Comparison of ENCODE assay signal across 19 cellular contexts in genomic region chrX:47202877-47203276, GRCh38. TPM values are rescaled to one million over a fixed set of nuclear protein-coding genes. Genes with fewer than 3 reads are reported as not detected.
DNase-seq lines count a peak whose midpoint lies in the region; ATAC-seq and TF ChIP-seq lines count a peak whose summit lies in the region.
"Had no signal": no experiment of that assay in that cellular context is flagged by ENCODE, and none has a peak within 500 bp of the region (broad histone marks: within the 10 kb centered on the region; RNA-seq: fewer than 3 reads in every experiment).

No MANE protein-coding gene starts in this region.

- no peak overlapping the region for H3K4me2 ChIP-seq in HCT116 (ENCODE audit: low read length)
- H3K4me2 ChIP-seq in OCI-LY7 (ENCODE audit: low read length): no peak overlapping the region
- H3K4me2 ChIP-seq: GM23338 had no signal

- no peaks in the 10 kb centered on the region for H4K20me1 ChIP-seq in HCT116 (ENCODE audit: insufficient read depth)
- H4K20me1 ChIP-seq in OCI-LY7 (ENCODE audit: insufficient read depth, low read length): no peaks in the 10 kb centered on the region

- H3K27me3 ChIP-seq in HCT116 (ENCODE audit: insufficient read depth, low read length) (no peaks in the 10 kb centered on the region), thyroid gland (no peaks in the 10 kb centered on the region)
- H3K27me3 ChIP-seq: BE2C had no signal

- H3K9ac ChIP-seq in HCT116 (ENCODE audit: low read length): no peak overlapping the region

- TF ChIP-seq RAD21 in HCT116 (IDR thresholded peaks at IDR 0.05; ENCODE audit: low read depth): no peak

- H3K9me3 ChIP-seq in HCT116 (ENCODE audit: control insufficient read depth in 1 of 2, insufficient read depth in 1 of 2, low read depth in 1 of 2, low read length in 2 of 2) (no peaks in the 10 kb centered on the region), OCI-LY7 (ENCODE audit: low read length) (no peaks in the 10 kb centered on the region), thyroid gland (no peaks in the 10 kb centered on the region)
- H3K9me3 ChIP-seq: BE2C had no signal

- no peak for TF ChIP-seq CTCF in HCT116 (IDR thresholded peaks at IDR 0.05 in 2 of 3, conservative IDR thresholded peaks at IDR 0.05 in 1 of 3; ENCODE audit: borderline replicate concordance in 1 of 3, insufficient read depth in 1 of 3, low read depth in 2 of 3, low read length in 2 of 3)
- no peak for TF ChIP-seq CTCF in OCI-LY7 (conservative IDR thresholded peaks at IDR 0.05; ENCODE audit: low read length)
- no peak for TF ChIP-seq CTCF in chondrocyte (IDR thresholded peaks at IDR 0.05)
- TF ChIP-seq CTCF in thyroid gland (IDR thresholded peaks at IDR 0.05): no peak

- H3K4me3 ChIP-seq in HCT116 (replicated peaks in 1 of 2; ENCODE audit: low read depth in 1 of 2, low read length in 2 of 2) (no peak overlapping the region), OCI-LY7 (ENCODE audit: low read depth, low read length, poor library complexity, severe bottlenecking) (no peak overlapping the region), thyroid gland (replicated peaks in 1 of 3) (no peak overlapping the region)
- H3K4me3 ChIP-seq: GM23338 had no signal

- no peaks in the 10 kb centered on the region for H3K9me2 ChIP-seq in HCT116 (ENCODE audit: insufficient read depth)
- H3K9me2 ChIP-seq in OCI-LY7 (ENCODE audit: insufficient read depth, low read length): no peaks in the 10 kb centered on the region

- intact Hi-C loops in HCT116 (cut with micrococcal nuclease): no loop called here
- intact Hi-C loops in OCI-LY7 (cut with micrococcal nuclease; ENCODE audit: unreplicated experiment): no loop called here
- intact Hi-C loops in thyroid gland (cut with DNase I): no loop called here

- RAD21 ChIA-PET in HCT116 (lab: Charles Lee; ENCODE audit: low non-redundant PET in 1 of 2, low total read pairs in 2 of 2, uncharacterized antibody in 2 of 2, unreplicated experiment in 2 of 2): no interaction called here

- no peaks in the 10 kb centered on the region for H3K9me3 Mint-ChIP-seq in chondrocyte (ENCODE audit: low read depth)
- H3K9me3 Mint-ChIP-seq: CD4-positive, CD25-positive, alpha-beta regulatory T cell; CD8-positive, alpha-beta memory T cell; GM23338; HFFc6 had no signal

- no peak overlapping the region for H3K4me3 Mint-ChIP-seq in chondrocyte (ENCODE audit: unreplicated experiment)
- H3K4me3 Mint-ChIP-seq: CD8-positive, alpha-beta memory T cell; GM23338; HFFc6 had no signal

- BruUV-seq in HCT116 (replicated peaks; lab: Mats Ljungman, UMichigan) (TSS peak; percentile 12), OCI-LY7 (replicated peaks; lab: Mats Ljungman, UMichigan) (TSS peak; percentile 46)

- H3K4me1 ChIP-seq in HCT116 (ENCODE audit: control insufficient read depth in 1 of 2, insufficient read depth in 2 of 2, low read length in 2 of 2): no peaks in the 10 kb centered on the region
- no peaks in the 10 kb centered on the region for H3K4me1 ChIP-seq in OCI-LY7 (ENCODE audit: insufficient read depth, low read length, poor library complexity, severe bottlenecking)
- peaks cover 0 to 13% of the 10 kb centered on the region in 2 donors for H3K4me1 ChIP-seq in thyroid gland
- H3K4me1 ChIP-seq: BE2C had no signal

- WGBS in thyroid gland, 2 donors: 30 to 40% methylated on average over 2 of the region's 4 CpGs

- H3K27ac ChIP-seq in HCT116 (ENCODE audit: low read depth, low read length) (no peak overlapping the region), OCI-LY7 (ENCODE audit: low read depth, low read length, poor library complexity, severe bottlenecking) (no peak overlapping the region), thyroid gland (peak overlapping the region in 2 of 3 donors; percentile 41 to 60)

- no peak for ATAC-seq in HCT116
- ATAC-seq: GM23338 had no signal

- peaks cover 31% of the 10 kb centered on the region for H3K4me1 Mint-ChIP-seq in chondrocyte (ENCODE audit: low read depth)

- CTCF ChIA-PET in HCT116 (lab: Charles Lee) (no interaction called here), OCI-LY7 (lab: Charles Lee; ENCODE audit: unreplicated experiment) (no interaction called here)

- H3K79me2 ChIP-seq in HCT116 (ENCODE audit: insufficient read depth, low read length): peaks cover 32% of the 10 kb centered on the region
- H3K79me2 ChIP-seq in OCI-LY7 (ENCODE audit: insufficient read depth, low read depth, low read length): peaks cover 3% of the 10 kb centered on the region; the same call in 1 of the 2 replicates

- H3K27ac Mint-ChIP-seq in chondrocyte (ENCODE audit: unreplicated experiment): no peak overlapping the region
- H3K27ac Mint-ChIP-seq: GM23338, HFFc6 had no signal

- POLR2A ChIA-PET in HCT116 (lab: Charles Lee) (no interaction called here), OCI-LY7 (lab: Charles Lee) (no interaction called here)

- H3K36me3 ChIP-seq in HCT116 (ENCODE audit: control insufficient read depth in 1 of 2, insufficient read depth in 2 of 2, low read length in 2 of 2) (peaks cover 34 to 54% of the 10 kb centered on the region in 2 experiments), OCI-LY7 (ENCODE audit: insufficient read depth, low read length) (peaks cover 96% of the 10 kb centered on the region), thyroid gland (peaks cover 70 to 93% of the 10 kb centered on the region in 2 donors)

- DNase-seq in HCT116 (ENCODE audit: low read depth, low spot score): no peak
- no peak for DNase-seq in OCI-LY7 (ENCODE audit: low spot score)
- DNase-seq in chondrocyte (ENCODE audit: low spot score): peak; percentile 49
- peak; percentile 36 to 76 for DNase-seq in thyroid gland
- DNase-seq in Ammon's horn (ENCODE audit: low spot score): no peak
- DNase-seq in SKM-1 treated with dmso at 0.1 percent for 144 hours (lab: John Stamatoyannopoulos, UW; ENCODE audit: unreplicated experiment): no peak
- no peak for DNase-seq in activated CD4-positive, alpha-beta T cell treated with anti-CD3 and anti-CD28 coated beads, Interleukin-2, amount 50 U/mL, for 4 hours
- DNase-seq: BE2C; C1 segment of cervical spinal cord; CD4-positive, CD25-positive, alpha-beta regulatory T cell; CD8-positive, alpha-beta memory T cell; COR-L47; DMS 273 treated with DMSO at 0.1 percent for 48 hours; DMS53; DND-41; EL; HCEC 1CT; HFFc6 had no signal

- TF ChIP-seq POLR2A in HCT116 (IDR thresholded peaks at IDR 0.05; ENCODE audit: borderline replicate concordance, extremely low read depth, insufficient read depth, insufficient read length) (no peak), thyroid gland (IDR thresholded peaks at IDR 0.05) (no peak)

- no peaks in the 10 kb centered on the region for H3K27me3 Mint-ChIP-seq in chondrocyte (ENCODE audit: low read depth)
- H3K27me3 Mint-ChIP-seq: CD4-positive, CD25-positive, alpha-beta regulatory T cell; CD8-positive, alpha-beta memory T cell had no signal

- H2AFZ ChIP-seq in HCT116 (ENCODE audit: low read depth, low read length, poor library complexity, severe bottlenecking) (no peak overlapping the region), OCI-LY7 (ENCODE audit: low read length) (no peak overlapping the region)
- H2AFZ ChIP-seq: GM23338 had no signal

- peaks cover 65% of the 10 kb centered on the region for H3K36me3 Mint-ChIP-seq in chondrocyte (ENCODE audit: low read depth)

TF ChIP-seq in HCT116, 20 proteins besides CTCF, POLR2A, EP300 and RAD21 (continues in another document):
- no peak for TF ChIP-seq ZFX (IDR thresholded peaks at IDR 0.05)
- TF ChIP-seq EGR1 (IDR thresholded peaks at IDR 0.05; ENCODE audit: low read depth): no peak
- no peak for TF ChIP-seq FOSL1 (IDR thresholded peaks at IDR 0.05; ENCODE audit: low read depth)
- no peak for TF ChIP-seq SP1 (IDR thresholded peaks at IDR 0.05; ENCODE audit: low read depth)
- TF ChIP-seq ATF3 (IDR thresholded peaks at IDR 0.05): no peak
- TF ChIP-seq SRF (IDR thresholded peaks at IDR 0.05; ENCODE audit: low read depth): no peak
- TF ChIP-seq POLR2AphosphoS5 (IDR thresholded peaks at IDR 0.05; ENCODE audit: low read depth, low read length): no peak
- no peak for TF ChIP-seq ZNF274 (IDR thresholded peaks at IDR 0.05; ENCODE audit: low read depth, low read length)
- no peak for TF ChIP-seq SIN3A (IDR thresholded peaks at IDR 0.05; ENCODE audit: low read depth)
- TF ChIP-seq EZH2 (IDR thresholded peaks at IDR 0.05): no peak

RNA-seq across cellular contexts. Expression of gene UBA1, which starts 9.2 kb away (rescaled TPM):
- total RNA-seq in HCT116 (2021; ENCODE audit: unreplicated experiment): 275 TPM
- 267 and 276 TPM in 2 replicates for polyA plus RNA-seq in HCT116 (2012)
- 137 and 169 TPM in 2 replicates for total RNA-seq in OCI-LY7 (2014; rRNA removed; shearing (Covaris generic))
- total RNA-seq in OCI-LY7 (2022): 294 and 296 TPM in 2 replicates
- total RNA-seq in chondrocyte: 299 to 312 TPM (median 311 TPM) in 3 replicates
- 100 to 1,000 TPM; 159 to 293 (median 201) TPM for total RNA-seq in thyroid gland

RNA-seq across cellular contexts. Expression of gene CDK16, which starts 15.6 kb away (rescaled TPM):
- total RNA-seq in HCT116 (2021; ENCODE audit: unreplicated experiment) (131 TPM), OCI-LY7 (2022) (86.1 and 98.9 TPM in 2 replicates), chondrocyte (172 to 183 TPM (median 179 TPM) in 3 replicates), thyroid gland (100 to 1,000 TPM in 2 of 4 donors, 10 to 100 TPM in 2; 76.6 to 111 (median 93.7) TPM)
- 156 and 181 TPM in 2 replicates for polyA plus RNA-seq in HCT116 (2012)
- 49.3 and 68.5 TPM in 2 replicates for total RNA-seq in OCI-LY7 (2014; rRNA removed; shearing (Covaris generic))

RNA-seq across cellular contexts. Expression of gene USP11, which starts 29.9 kb away (rescaled TPM):
- total RNA-seq in HCT116 (2021; ENCODE audit: unreplicated experiment) (62.0 TPM), OCI-LY7 (2022) (91.8 and 106 TPM in 2 replicates), chondrocyte (151 to 189 TPM (median 157 TPM) in 3 replicates), thyroid gland (100 to 1,000 TPM in 1 of 4 donors, 10 to 100 TPM in 3; 61.9 to 128 (median 86.8) TPM)
- 87.7 and 102 TPM in 2 replicates for polyA plus RNA-seq in HCT116 (2012)
- total RNA-seq in OCI-LY7 (2014; rRNA removed; shearing (Covaris generic)): 46.5 and 49.3 TPM in 2 replicates

RNA-seq across cellular contexts. Expression of gene RBM10, which starts 57.9 kb away (rescaled TPM):
- total RNA-seq in HCT116 (2021; ENCODE audit: unreplicated experiment): 56.9 TPM
- 67.3 and 69.3 TPM in 2 replicates for polyA plus RNA-seq in HCT116 (2012)
- 40.1 and 45.6 TPM in 2 replicates for total RNA-seq in OCI-LY7 (2014; rRNA removed; shearing (Covaris generic))
- 44.9 and 46.6 TPM in 2 replicates for total RNA-seq in OCI-LY7 (2022)
- 29.0 to 36.3 TPM (median 29.6 TPM) in 3 replicates for total RNA-seq in chondrocyte
- 10 to 100 TPM; 26.5 to 43.0 (median 35.2) TPM for total RNA-seq in thyroid gland

RNA-seq across cellular contexts. Expression of gene NDUFB11, which starts 58.4 kb away (rescaled TPM):
- 78.9 TPM for total RNA-seq in HCT116 (2021; ENCODE audit: unreplicated experiment)
- polyA plus RNA-seq in HCT116 (2012): 116 and 123 TPM in 2 replicates
- 139 TPM in 2 replicates for total RNA-seq in OCI-LY7 (2014; rRNA removed; shearing (Covaris generic))
- total RNA-seq in OCI-LY7 (2022): 76.8 and 78.1 TPM in 2 replicates
- 60.7 to 65.4 TPM (median 60.8 TPM) in 3 replicates for total RNA-seq in chondrocyte
- 100 to 1,000 TPM in 3 of 4 donors, 10 to 100 TPM in 1; 68.5 to 179 (median 107) TPM for total RNA-seq in thyroid gland

Comparison
In these comparisons a context has a peak if more than half of its experiments do, and no peak if none do; other contexts are left out.
1. DNase-seq: peak in chondrocyte (single experiment) and thyroid gland (2 of 2); none in HCT116 (single experiment), OCI-LY7 (single experiment), Ammon's horn (single experiment), SKM-1 treated with dmso at 0.1 percent for 144 hours (single experiment) and activated CD4-positive, alpha-beta T cell treated with anti-CD3 and anti-CD28 coated beads, Interleukin-2, amount 50 U/mL, for 4 hours (0 of 2).
2. H3K27ac ChIP-seq: peak in thyroid gland (2 of 3); none in HCT116 (single experiment) and OCI-LY7 (single experiment).